20 cellular contexts compared by ENCODE assay signal in genomic region chr6:160118620-160119234, GRCh38. TPM values are rescaled to one million over a fixed set of nuclear protein-coding genes. Genes with fewer than 3 reads are reported as not detected.
A peak's percentile ranks its signal among the peaks of the same experiment; 100 is the strongest.
DNase-seq lines count a peak whose midpoint lies in the region; ATAC-seq, FAIRE-seq and TF ChIP-seq lines count a peak whose summit lies in the region.
"Had no signal": no experiment of that assay in that cellular context is flagged by ENCODE, and none has a peak within 500 bp of the region (broad histone marks: within the 10 kb centered on the region; RNA-seq: fewer than 3 reads in every experiment).

No MANE protein-coding gene starts in this region.

- no peaks in the 10 kb centered on the region for H4K20me1 ChIP-seq in H1 (replicated peaks in 1 of 2; ENCODE audit: control insufficient read depth in 1 of 2, insufficient read depth in 2 of 2, low read length in 2 of 2)

- no peaks in the 10 kb centered on the region for H3K79me2 ChIP-seq in H1 (ENCODE audit: control insufficient read depth in 1 of 2, insufficient read depth in 2 of 2, low read length in 2 of 2)

- no peak overlapping the region for H2AFZ ChIP-seq in H1 (ENCODE audit: low read length)
- H2AFZ ChIP-seq in neuronal stem cell (ENCODE audit: low read length): no peak overlapping the region
- H2AFZ ChIP-seq: GM23338 had no signal

- no peak overlapping the region for H4K5ac ChIP-seq in H1 (ENCODE audit: insufficient read length, low read depth, low read length)

- H2BK20ac ChIP-seq in H1 (ENCODE audit: low read length): no peak overlapping the region

- H3K79me1 ChIP-seq in H1 (ENCODE audit: low read depth, low read length): no peaks in the 10 kb centered on the region
- H3K79me1 ChIP-seq in neuronal stem cell (ENCODE audit: low read depth, low read length): no peaks in the 10 kb centered on the region

- TF ChIP-seq POLR2A in H1 (IDR thresholded peaks at IDR 0.05; ENCODE audit: control extremely low read depth in 1 of 2, low read depth in 2 of 2, low read length in 2 of 2): no peak

- H2BK15ac ChIP-seq in H1 (ENCODE audit: low read length) (no peak overlapping the region), neuronal stem cell (ENCODE audit: low read length) (no peak overlapping the region)

- H3K14ac ChIP-seq in H1 (ENCODE audit: insufficient read length) (no peak overlapping the region), neuronal stem cell (ENCODE audit: low read length) (no peak overlapping the region)

- H3K36me3 ChIP-seq in H1 (ENCODE audit: control insufficient read depth in 2 of 4, insufficient read depth in 4 of 4, low read length in 3 of 4) (no peaks in the 10 kb centered on the region), neuronal stem cell (replicated peaks in 1 of 2; ENCODE audit: control insufficient read depth in 2 of 2, insufficient read depth in 2 of 2, low read length in 2 of 2) (peaks cover 0 to 3% of the 10 kb centered on the region in 2 donors), upper lobe of right lung (no peaks in the 10 kb centered on the region)
- H3K36me3 ChIP-seq: BE2C, HAP-1 had no signal

- ATAC-seq in upper lobe of right lung (no peak), GM18498 (IDR thresholded peaks at IDR 0.05; ENCODE audit: unreplicated experiment) (no peak)
- ATAC-seq: A549, GM23338 had no signal

- H3K9me3 Mint-ChIP-seq in endothelial cell (ENCODE audit: unreplicated experiment): no peaks in the 10 kb centered on the region

- TF ChIP-seq CTCF in H1 (IDR thresholded peaks at IDR 0.05; ENCODE audit: control extremely low read depth in 1 of 3, insufficient read depth in 1 of 3, low read depth in 1 of 3, low read length in 3 of 3) (no peak), endothelial cell (IDR thresholded peaks at IDR 0.05; ENCODE audit: unreplicated experiment) (no peak), upper lobe of right lung (IDR thresholded peaks at IDR 0.05) (no peak)

- FAIRE-seq in H1 (lab: Jason Lieb, UNC) (no peak), urothelium cell line (lab: Jason Lieb, UNC) (no peak)
- FAIRE-seq: A549, D721Med, G401.6, GM12891 had no signal

- no peak for TF ChIP-seq RAD21 in H1 (IDR thresholded peaks at IDR 0.05 in 1 of 2, conservative IDR thresholded peaks at IDR 0.05 in 1 of 2; ENCODE audit: low read depth in 2 of 2, low read length in 2 of 2)

- no peak overlapping the region for H3K56ac ChIP-seq in H1 (replicated peaks; ENCODE audit: insufficient read length, low read depth, low read length)

- 0 out of 2 replicates have a peak overlapping the region, but pooled peaks have one; percentile 4 for H4K8ac ChIP-seq in H1 (ENCODE audit: extremely low read depth, insufficient read depth, low read length)
- no peak overlapping the region for H4K8ac ChIP-seq in neuronal stem cell (ENCODE audit: low read depth, low read length)

- no peak overlapping the region for H3K18ac ChIP-seq in H1 (ENCODE audit: extremely low read depth, low read length)
- H3K18ac ChIP-seq in neuronal stem cell (ENCODE audit: low read length): no peak overlapping the region

- H3K4ac ChIP-seq in H1 (replicated peaks; ENCODE audit: insufficient read length, low read depth, low read length) (no peak overlapping the region), neuronal stem cell (ENCODE audit: low read length) (no peak overlapping the region)

- H3K27ac Mint-ChIP-seq in endothelial cell (ENCODE audit: unreplicated experiment): no peak overlapping the region
- H3K27ac Mint-ChIP-seq: CD4-positive, alpha-beta memory T cell; GM23338 had no signal

- H2BK5ac ChIP-seq in H1 (ENCODE audit: low read depth, low read length): no peak overlapping the region
- H2BK5ac ChIP-seq in neuronal stem cell (ENCODE audit: low read length): no peak overlapping the region

- H3K4me1 Mint-ChIP-seq in endothelial cell (ENCODE audit: unreplicated experiment): no peaks in the 10 kb centered on the region
- H3K4me1 Mint-ChIP-seq: CD4-positive, alpha-beta memory T cell; GM23338 had no signal

- H3K4me3 ChIP-seq in H1 (ENCODE audit: extremely low read depth in 1 of 4, insufficient read depth in 2 of 4, low read depth in 3 of 4, low read length in 4 of 4) (no peak overlapping the region), neuronal stem cell (ENCODE audit: low read length in 2 of 2) (no peak overlapping the region), upper lobe of right lung (no peak overlapping the region)
- H3K4me3 ChIP-seq: A549, GM23338, HAP-1 had no signal

- H3K27me3 Mint-ChIP-seq in endothelial cell (ENCODE audit: unreplicated experiment): peaks cover 11% of the 10 kb centered on the region
- H3K27me3 Mint-ChIP-seq: CD4-positive, alpha-beta memory T cell had no signal

- H2BK120ac ChIP-seq in H1 (replicated peaks; ENCODE audit: low read depth, low read length): no peak overlapping the region
- H2BK120ac ChIP-seq in neuronal stem cell (ENCODE audit: low read depth, low read length): no peak overlapping the region

- peaks cover 28% of the 10 kb centered on the region for H3K36me3 Mint-ChIP-seq in endothelial cell (ENCODE audit: low read depth, unreplicated experiment)

- intact Hi-C loops in upper lobe of right lung (cut with DNase I): no loop called here

- 89% methylated on average over 4 of the region's 5 CpGs; no CpG with 5 or more reads in 1 of the 2 experiments for WGBS in H1 (ENCODE audit: extremely low coverage in 1 of 2, insufficient coverage in 1 of 2, insufficient read length in 1 of 2, insufficient replicate concordance in 2 of 2, low coverage in 1 of 2, low lambda C conversion rate in 2 of 2, missing lambda C conversion rate in 1 of 2), 2 experiments
- no CpG with 5 or more reads among the region's 5 CpGs for WGBS in neuronal stem cell (ENCODE audit: extremely low coverage in 2 of 2, insufficient read length in 2 of 2, insufficient replicate concordance in 1 of 2), 2 donors

- POLR2A ChIA-PET in H1 (lab: Charles Lee; ENCODE audit: partially characterized antibody): no interaction called here

- H3K27me3 ChIP-seq in H1 (replicated peaks in 1 of 4; ENCODE audit: control insufficient read depth in 3 of 4, extremely low read depth in 1 of 4, insufficient read depth in 3 of 4, low read length in 3 of 4) (no peaks in the 10 kb centered on the region), neuronal stem cell (ENCODE audit: control insufficient read depth in 3 of 3, insufficient read depth in 3 of 3, low read depth in 1 of 3, low read length in 3 of 3) (no peaks in the 10 kb centered on the region), upper lobe of right lung (no peaks in the 10 kb centered on the region)
- H3K27me3 ChIP-seq: BE2C had no signal

- no peak overlapping the region for H3K23ac ChIP-seq in H1 (ENCODE audit: insufficient read length)
- H3K23ac ChIP-seq in neuronal stem cell (ENCODE audit: low read depth, low read length, poor library complexity): peak overlapping the region; percentile 51

- H3K4me1 ChIP-seq in H1 (replicated peaks in 1 of 4; ENCODE audit: control insufficient read depth in 3 of 4, insufficient read depth in 4 of 4, low read length in 3 of 4): no peaks in the 10 kb centered on the region
- H3K4me1 ChIP-seq in neuronal stem cell (ENCODE audit: control insufficient read depth in 2 of 2, insufficient read depth in 1 of 2, low read depth in 1 of 2, low read length in 2 of 2): peaks cover 0 to 2% of the 10 kb centered on the region in 2 donors
- H3K4me1 ChIP-seq in upper lobe of right lung: no peaks in the 10 kb centered on the region
- H3K4me1 ChIP-seq: A549, BE2C, HAP-1 had no signal

- H2AK5ac ChIP-seq in H1 (ENCODE audit: low read depth, low read length) (no peak overlapping the region), neuronal stem cell (ENCODE audit: low read depth, low read length) (peak overlapping the region; percentile 76)

- CTCF ChIA-PET in H1 (lab: Charles Lee; ENCODE audit: partially characterized antibody): interaction anchor here (1.0 to 4.1 kb wide), 5 partner anchors 16 to 336 kb away, joined by 4 to 24 read pairs (median 6); no protein-coding TSS in a partner anchor

- no peak for TF ChIP-seq EP300 in H1 (IDR thresholded peaks at IDR 0.05; ENCODE audit: borderline replicate concordance in 1 of 2, low read depth in 2 of 2, low read length in 2 of 2)

- H3K9me3 ChIP-seq in H1 (ENCODE audit: insufficient read depth in 2 of 2, low read depth in 1 of 2, low read length in 1 of 2) (peaks cover 0 to 13% of the 10 kb centered on the region in 2 experiments; a peak in 2 of 4 replicates), neuronal stem cell (replicated peaks in 1 of 2; ENCODE audit: control insufficient read depth in 2 of 2, insufficient read depth in 1 of 2, low read depth in 1 of 2, low read length in 2 of 2) (peaks cover 9 to 20% of the 10 kb centered on the region in 2 donors), upper lobe of right lung (no peaks in the 10 kb centered on the region)
- H3K9me3 ChIP-seq: A549, BE2C had no signal

- H2BK12ac ChIP-seq in H1 (ENCODE audit: low read depth, low read length) (no peak overlapping the region), neuronal stem cell (ENCODE audit: low read length) (no peak overlapping the region)

- H3K4me2 ChIP-seq in H1 (ENCODE audit: insufficient read depth in 1 of 2, low read depth in 2 of 2, low read length in 2 of 2) (no peak overlapping the region), neuronal stem cell (ENCODE audit: insufficient read depth, low read length, poor library complexity, severe bottlenecking) (no peak overlapping the region)
- H3K4me2 ChIP-seq: A549, GM23338 had no signal

- H3K23me2 ChIP-seq in H1 (ENCODE audit: low read depth, low read length): no peaks in the 10 kb centered on the region

- H3K4me3 Mint-ChIP-seq in endothelial cell (ENCODE audit: unreplicated experiment): peak overlapping the region; percentile 11
- H3K4me3 Mint-ChIP-seq: CD4-positive, alpha-beta memory T cell; GM23338 had no signal

- H4K91ac ChIP-seq in H1 (replicated peaks; ENCODE audit: insufficient read length, low read length) (no peak overlapping the region), neuronal stem cell (ENCODE audit: low read depth, low read length, poor library complexity) (no peak overlapping the region)

- no peak for DNase-seq in H1 (ENCODE audit: low read depth in 1 of 2, low spot score in 2 of 2)
- no peak for DNase-seq in endothelial cell (ENCODE audit: low spot score)
- no peak for DNase-seq in neuronal stem cell (ENCODE audit: low spot score)
- DNase-seq in upper lobe of right lung: peak; percentile 45
- DNase-seq in NCI-H226: no peak
- no peak for DNase-seq in urothelium cell line (ENCODE audit: low spot score)
- DNase-seq: BE2C; CD4-positive, alpha-beta memory T cell; COR-L47; DMS153; DMS79 treated with DMSO at 0.1 percent for 48 hours; EL had no signal

- H3K27ac ChIP-seq in H1 (ENCODE audit: low read depth, low read length) (no peak overlapping the region), neuronal stem cell (replicated peaks; ENCODE audit: low read length) (no peak overlapping the region), upper lobe of right lung (no peak overlapping the region)
- H3K27ac ChIP-seq: A549, C4-2B had no signal

- no peak overlapping the region for H3K9ac ChIP-seq in H1 (replicated peaks in 1 of 4; ENCODE audit: extremely low read depth in 1 of 4, low read depth in 3 of 4, low read length in 3 of 4)
- H3K9ac ChIP-seq in neuronal stem cell (ENCODE audit: low read depth, low read length, poor library complexity): no peak overlapping the region

RNA-seq across cellular contexts. Expression of gene SLC22A1, which starts 2.9 kb away (rescaled TPM):
- total RNA-seq in H1 (2021; fragmentation: NEBNext Ultra II Directional; extraction: Animal tissue kit (Norgen Biotek cat#: 25700)): 0.45 and 0.98 TPM in 2 replicates
- 0.12 and 0.16 TPM in 2 replicates for polyA plus RNA-seq in H1 (2011; rRNA removed)
- 0.30 TPM for polyA plus RNA-seq in H1 (2011; cell fraction: cytosol; rRNA removed)
- polyA plus RNA-seq in H1 (2011; cell fraction: nucleus; rRNA removed): 0.74 TPM
- 0.15 to 1.3 TPM (median 0.21 TPM) in 4 replicates for polyA plus RNA-seq in H1 (2012, experiment 1 of 2)
- polyA plus RNA-seq in H1 (2012, experiment 2 of 2): not detected
- polyA plus RNA-seq in H1 (2013, experiment 1 of 2): 0.69 TPM
- polyA plus RNA-seq in H1 (2013, experiment 2 of 2): 0.39 TPM
- 0.73 TPM in 1 of 2 replicates, not detected in the other for polyA minus RNA-seq in H1 (2011; rRNA and poly(A)+ RNA removed)
- polyA minus RNA-seq in H1 (2011; cell fraction: cytosol; rRNA and poly(A)+ RNA removed): not detected
- 1.5 TPM for polyA minus RNA-seq in H1 (2011; cell fraction: nucleus; rRNA and poly(A)+ RNA removed)
- total RNA-seq in endothelial cell (ENCODE audit: unreplicated experiment) (2.7 TPM), upper lobe of right lung (2.7 TPM)
- polyA plus RNA-seq in neuronal stem cell (2013, experiment 1 of 2): 0.28 TPM
- polyA plus RNA-seq in neuronal stem cell (2013, experiment 2 of 2): 0.21 TPM
